23 cellular contexts compared by ENCODE assay signal in genomic region chr17:9825751-9826150, GRCh38. TPM values are rescaled to one million over a fixed set of nuclear protein-coding genes. Genes with fewer than 3 reads are reported as not detected.
DNase-seq lines count a peak whose midpoint lies in the region; TF ChIP-seq lines count a peak whose summit lies in the region.
"Had no signal": no experiment of that assay in that cellular context is flagged by ENCODE, and none has a peak within 500 bp of the region (broad histone marks: within the 10 kb centered on the region; RNA-seq: fewer than 3 reads in every experiment).

A gene with protein sequence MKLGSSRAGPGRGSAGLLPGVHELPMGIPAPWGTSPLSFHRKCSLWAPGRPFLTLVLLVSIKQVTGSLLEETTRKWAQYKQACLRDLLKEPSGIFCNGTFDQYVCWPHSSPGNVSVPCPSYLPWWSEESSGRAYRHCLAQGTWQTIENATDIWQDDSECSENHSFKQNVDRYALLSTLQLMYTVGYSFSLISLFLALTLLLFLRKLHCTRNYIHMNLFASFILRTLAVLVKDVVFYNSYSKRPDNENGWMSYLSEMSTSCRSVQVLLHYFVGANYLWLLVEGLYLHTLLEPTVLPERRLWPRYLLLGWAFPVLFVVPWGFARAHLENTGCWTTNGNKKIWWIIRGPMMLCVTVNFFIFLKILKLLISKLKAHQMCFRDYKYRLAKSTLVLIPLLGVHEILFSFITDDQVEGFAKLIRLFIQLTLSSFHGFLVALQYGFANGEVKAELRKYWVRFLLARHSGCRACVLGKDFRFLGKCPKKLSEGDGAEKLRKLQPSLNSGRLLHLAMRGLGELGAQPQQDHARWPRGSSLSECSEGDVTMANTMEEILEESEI (plus strand): TSS chr17:9825924. CDS start chr17:9826064, 140 bp downstream.

- no peak for TF ChIP-seq CTCF in mesothelial cell of epicardium (IDR thresholded peaks at IDR 0.05; ENCODE audit: unreplicated experiment)

- peaks cover 28% of the 10 kb centered on the region for H3K4me1 Mint-ChIP-seq in mesothelial cell of epicardium
- H3K4me1 Mint-ChIP-seq: B cell; CD4-positive, CD25-positive, alpha-beta regulatory T cell; H9 had no signal

- peak within 1 kb of the TSS; percentile 45 for H3K4me3 Mint-ChIP-seq in mesothelial cell of epicardium
- H3K4me3 Mint-ChIP-seq: B cell; CD4-positive, CD25-positive, alpha-beta regulatory T cell; H9; HFFc6 had no signal

- H3K4me2 ChIP-seq in BLaER1 treated with 17β-estradiol and CSF1 and Interleukin-3, amounts not matched to agents 10 nM and 100 nM, result peak within 1 kb of the TSS in 7 of 11 experiments; percentile 1 to 36 (median 12); a peak in 7 of 22 replicates

- DNase-seq in mesothelial cell of epicardium (ENCODE audit: low spot score in 2 of 2, unreplicated experiment in 2 of 2) (no peak), OCI-M1 (lab: John Stamatoyannopoulos, UW) (no peak), activated gamma-delta T cell treated with Interleukin-2 at 50 U/mL for 16 hours (no peak), SW 1271 (lab: John Stamatoyannopoulos, UW) (no peak), anterior cingulate cortex (lab: John Stamatoyannopoulos, UW) (no peak)
- DNase-seq: CD4-positive, CD25-positive, alpha-beta regulatory T cell; DMS79 treated with DMSO at 0.1 percent for 48 hours; H9; HFFc6; MM.1S; NCI-H1092; NCI-H1436; NCI-H1930; NCI-H524 treated with DMSO at 0.1 percent for 48 hours; NCI-H82; Right ventricle myocardium superior had no signal

- H3K4me1 ChIP-seq in BLaER1 treated with 17β-estradiol and CSF1 and Interleukin-3, amounts not matched to agents 10 nM and 100 nM, result peaks cover 0 to 34% (median 26%) of the 10 kb centered on the region in 10 experiments; a peak in 14 of 20 replicates
- H3K4me1 ChIP-seq in duodenal mucosa (ENCODE audit: control insufficient read depth in 1 of 2, insufficient read depth in 2 of 2, low read length in 2 of 2) (no peaks in the 10 kb centered on the region), rectal smooth muscle tissue (ENCODE audit: control insufficient read depth, insufficient read depth, low read length) (no peaks in the 10 kb centered on the region)

- H4K20me1 ChIP-seq in BLaER1 treated with 17β-estradiol and CSF1 and Interleukin-3, amounts not matched to agents 10 nM and 100 nM, result no peaks in the 10 kb centered on the region

- H3K9me3 Mint-ChIP-seq in mesothelial cell of epicardium, result no peaks in the 10 kb centered on the region
- H3K9me3 Mint-ChIP-seq: H9 had no signal

- H3K27me3 Mint-ChIP-seq in mesothelial cell of epicardium (ENCODE audit: low read depth), result no peaks in the 10 kb centered on the region

- H3K9ac ChIP-seq in BLaER1 treated with 17β-estradiol and CSF1 and Interleukin-3, amounts not matched to agents 10 nM and 100 nM, result no peak within 1 kb of the TSS
- no peak within 1 kb of the TSS for H3K9ac ChIP-seq in duodenal mucosa (ENCODE audit: low read depth in 1 of 2, low read length in 2 of 2)
- H3K9ac ChIP-seq in rectal smooth muscle tissue (ENCODE audit: low read length), result no peak within 1 kb of the TSS

- no peaks in the 10 kb centered on the region for H3K27me3 ChIP-seq in BLaER1 treated with 17β-estradiol and CSF1 and Interleukin-3, amounts not matched to agents 10 nM and 100 nM
- H3K27me3 ChIP-seq in duodenal mucosa (ENCODE audit: control insufficient read depth in 1 of 2, insufficient read depth in 2 of 2, low read length in 2 of 2) (no peaks in the 10 kb centered on the region), rectal smooth muscle tissue (ENCODE audit: control insufficient read depth, insufficient read depth, low read length) (no peaks in the 10 kb centered on the region)

- peak within 1 kb of the TSS; percentile 81 for H3K27ac Mint-ChIP-seq in mesothelial cell of epicardium
- H3K27ac Mint-ChIP-seq: B cell; CD4-positive, CD25-positive, alpha-beta regulatory T cell; H9; HFFc6 had no signal

- no peaks in the 10 kb centered on the region for H3K36me3 ChIP-seq in BLaER1 treated with 17β-estradiol and CSF1 and Interleukin-3, amounts not matched to agents 10 nM and 100 nM
- H3K36me3 ChIP-seq in duodenal mucosa (ENCODE audit: control insufficient read depth in 1 of 2, insufficient read depth in 2 of 2, low read length in 2 of 2), result no peaks in the 10 kb centered on the region
- no peaks in the 10 kb centered on the region for H3K36me3 ChIP-seq in rectal smooth muscle tissue (ENCODE audit: control insufficient read depth, insufficient read depth, low read length)

- no peaks in the 10 kb centered on the region for H3K9me3 ChIP-seq in BLaER1 treated with 17β-estradiol and CSF1 and Interleukin-3, amounts not matched to agents 10 nM and 100 nM (replicated peaks in 1 of 11)
- no peaks in the 10 kb centered on the region for H3K9me3 ChIP-seq in duodenal mucosa (ENCODE audit: control insufficient read depth in 1 of 2, low read length in 2 of 2)

- H3K27ac ChIP-seq in BLaER1 treated with 17β-estradiol and CSF1 and Interleukin-3, amounts not matched to agents 10 nM and 100 nM, result no peak within 1 kb of the TSS
- H3K27ac ChIP-seq in duodenal mucosa (ENCODE audit: low read depth, low read length) (no peak within 1 kb of the TSS), rectal smooth muscle tissue (ENCODE audit: low read depth, low read length) (no peak within 1 kb of the TSS)

- H3K4me3 ChIP-seq in BLaER1 treated with 17β-estradiol and CSF1 and Interleukin-3, amounts not matched to agents 10 nM and 100 nM, result no peak within 1 kb of the TSS
- H3K4me3 ChIP-seq in duodenal mucosa (ENCODE audit: low read depth in 1 of 2, low read length in 2 of 2), result peak within 1 kb of the TSS; percentile 24 to 43
- H3K4me3 ChIP-seq in rectal smooth muscle tissue (ENCODE audit: low read length), result peak within 1 kb of the TSS; percentile 38
- H3K4me3 ChIP-seq: GM12878 had no signal

- no peaks in the 10 kb centered on the region for H3K36me3 Mint-ChIP-seq in mesothelial cell of epicardium
- H3K36me3 Mint-ChIP-seq: CD4-positive, CD25-positive, alpha-beta regulatory T cell had no signal

RNA-seq across cellular contexts. Expression of the gene that starts here (rescaled TPM):
- total RNA-seq in mesothelial cell of epicardium, result 1.3 to 1.6 TPM (median 1.5 TPM) in 3 replicates
- total RNA-seq: B cell; CD4-positive, CD25-positive, alpha-beta regulatory T cell; GM12878; H9; HFFc6; LHCN-M2; SK-MEL-5 had no signal

Comparison
In these comparisons a context has a peak if more than half of its experiments do, and no peak if none do; other contexts are left out.
1. H3K4me3 ChIP-seq: peak in duodenal mucosa (2 of 2) and rectal smooth muscle tissue (single experiment); none in BLaER1 treated with 17β-estradiol and CSF1 and Interleukin-3, amounts not matched to agents 10 nM and 100 nM (0 of 10).